In genomic region chr14:22824711-22825359, GRCh38 we compare ENCODE assay signal across 8 cellular contexts. TPM values are rescaled to one million over a fixed set of nuclear protein-coding genes. Genes with fewer than 3 reads are reported as not detected.
DNase-seq lines count a peak whose midpoint lies in the region; ATAC-seq and TF ChIP-seq lines count a peak whose summit lies in the region.

No MANE protein-coding gene starts in this region.

- DNase-seq in Karpas-422: no peak
- DNase-seq in amniotic stem cell (lab: John Stamatoyannopoulos, UW): peak; percentile 60
- peak in 3 of 9 donors; percentile 12 to 22 (median 20) for DNase-seq in naive thymus-derived CD4-positive, alpha-beta T cell
- DNase-seq in midbrain (lab: John Stamatoyannopoulos, UW): no peak
- DNase-seq in stimulated activated CD4-positive, alpha-beta T cell treated with anti-CD3 and anti-CD28 coated beads, Interleukin-12 subunit alpha, Interleukin-12 subunit beta, amount 100 ng/mL, for 4 hours: no peak
- no peak for DNase-seq in heart left ventricle

- H3K36me3 Mint-ChIP-seq in naive thymus-derived CD4-positive, alpha-beta T cell: peaks cover 0 to 9% (median 0%) of the 10 kb centered on the region in 5 donors

- peaks cover 35% of the 10 kb centered on the region for H3F3A ChIP-seq in DOHH2 (ENCODE audit: control insufficient read depth, insufficient read depth)

- CTCF ChIA-PET in naive thymus-derived CD4-positive, alpha-beta T cell (lab: Charles Lee): interaction anchor here (0.7 to 7.7 kb wide), 8 partner anchors 10 to 254 kb away, joined by 3 to 143 read pairs (median 4); partner anchors contain the start of gene RBM23

- POLR2A ChIA-PET in naive thymus-derived CD4-positive, alpha-beta T cell (lab: Charles Lee): interaction anchor here (0.7 to 5.0 kb wide), 8 partner anchors 30 to 938 kb away, joined by 3 to 18 read pairs (median 6); partner anchors contain the start of genes LRP10, OXA1L and REM2

- no peaks in the 10 kb centered on the region for H3K27me3 ChIP-seq in DOHH2 (ENCODE audit: control insufficient read depth, low read length)
- no peaks in the 10 kb centered on the region for H3K27me3 ChIP-seq in Karpas-422 (ENCODE audit: low read length)
- H3K27me3 ChIP-seq in naive thymus-derived CD4-positive, alpha-beta T cell (ENCODE audit: control insufficient read depth in 2 of 2, insufficient read depth in 2 of 2, low read length in 2 of 2): no peaks in the 10 kb centered on the region
- H3K27me3 ChIP-seq in heart left ventricle: no peaks in the 10 kb centered on the region

- H3K4me3 Mint-ChIP-seq in naive thymus-derived CD4-positive, alpha-beta T cell: peak overlapping the region in 7 of 10 donors; percentile 25 to 54 (median 37)

- TF ChIP-seq CTCF in DOHH2 (IDR thresholded peaks at IDR 0.05; ENCODE audit: low read depth, low read length, poor library complexity, severe bottlenecking) (no peak), heart left ventricle (IDR thresholded peaks at IDR 0.05) (no peak)

- 0 out of 2 replicates have a peak overlapping the region, but pooled peaks have one; percentile 15 for H3K9ac ChIP-seq in Karpas-422 (ENCODE audit: low read length)

- H3K4me1 ChIP-seq in DOHH2 (ENCODE audit: control insufficient read depth, low read length) (peaks cover 80% of the 10 kb centered on the region), Karpas-422 (ENCODE audit: low read length) (peaks cover 28% of the 10 kb centered on the region), heart left ventricle (peaks cover 0 to 40% (median 11%) of the 10 kb centered on the region in 12 donors)
- peaks cover 5 to 23% of the 10 kb centered on the region in 2 donors for H3K4me1 ChIP-seq in naive thymus-derived CD4-positive, alpha-beta T cell (ENCODE audit: control insufficient read depth in 2 of 2, insufficient read depth in 2 of 2, low read length in 2 of 2)

- H4K20me1 ChIP-seq in DOHH2 (ENCODE audit: control insufficient read depth, insufficient read depth, low read depth, low read length) (no peaks in the 10 kb centered on the region), Karpas-422 (ENCODE audit: insufficient read depth, low read depth, low read length) (no peaks in the 10 kb centered on the region)

- peaks cover 1% of the 10 kb centered on the region for H3K36me3 ChIP-seq in DOHH2 (ENCODE audit: control insufficient read depth, low read length)
- H3K36me3 ChIP-seq in Karpas-422 (ENCODE audit: insufficient read depth, low read length): no peaks in the 10 kb centered on the region
- peaks cover 0 to 2% (median 0%) of the 10 kb centered on the region in 3 experiments for H3K36me3 ChIP-seq in naive thymus-derived CD4-positive, alpha-beta T cell (ENCODE audit: control insufficient read depth in 2 of 3, insufficient read depth in 3 of 3, low read length in 3 of 3)
- H3K36me3 ChIP-seq in heart left ventricle: no peaks in the 10 kb centered on the region

- H3K27ac Mint-ChIP-seq in naive thymus-derived CD4-positive, alpha-beta T cell: peak overlapping the region in 3 of 9 donors; percentile 52 to 69 (median 62)

- H3K27me3 Mint-ChIP-seq in naive thymus-derived CD4-positive, alpha-beta T cell: peaks cover 0 to 18% (median 4%) of the 10 kb centered on the region in 5 donors

- no peak for TF ChIP-seq POLR2A in heart left ventricle (IDR thresholded peaks at IDR 0.05)

- peaks cover 10 to 35% (median 30%) of the 10 kb centered on the region in 7 donors for H3K4me1 Mint-ChIP-seq in naive thymus-derived CD4-positive, alpha-beta T cell

- H3K4me2 ChIP-seq in DOHH2 (ENCODE audit: low read length) (peak overlapping the region; percentile 92), Karpas-422 (ENCODE audit: low read depth, low read length, poor library complexity, severe bottlenecking) (peak overlapping the region; percentile 10)

- peak overlapping the region; percentile 59 for H3K27ac ChIP-seq in DOHH2 (ENCODE audit: low read depth, low read length)
- no peak overlapping the region for H3K27ac ChIP-seq in Karpas-422 (ENCODE audit: low read length)
- no peak overlapping the region for H3K27ac ChIP-seq in naive thymus-derived CD4-positive, alpha-beta T cell (ENCODE audit: low read depth, low read length)
- no peak overlapping the region for H3K27ac ChIP-seq in heart left ventricle

- H3K9me3 ChIP-seq in DOHH2 (ENCODE audit: control insufficient read depth, insufficient read depth, low read length) (no peaks in the 10 kb centered on the region), Karpas-422 (ENCODE audit: low read length) (no peaks in the 10 kb centered on the region), heart left ventricle (no peaks in the 10 kb centered on the region)
- no peaks in the 10 kb centered on the region for H3K9me3 ChIP-seq in naive thymus-derived CD4-positive, alpha-beta T cell (ENCODE audit: control insufficient read depth in 2 of 3, low read length in 3 of 3)

- H3K9me2 ChIP-seq in DOHH2 (replicated peaks; ENCODE audit: control insufficient read depth, low read length) (no peaks in the 10 kb centered on the region), Karpas-422 (replicated peaks; ENCODE audit: insufficient read depth, low read length) (no peaks in the 10 kb centered on the region)

- H3K79me2 ChIP-seq in DOHH2 (ENCODE audit: control insufficient read depth, low read length): peaks cover 6% of the 10 kb centered on the region
- peaks cover 1% of the 10 kb centered on the region for H3K79me2 ChIP-seq in Karpas-422 (ENCODE audit: low read length)

- H3K9me3 Mint-ChIP-seq in naive thymus-derived CD4-positive, alpha-beta T cell: peaks cover 0 to 4% (median 0%) of the 10 kb centered on the region in 11 donors

- H3K4me3 ChIP-seq in DOHH2 (ENCODE audit: low read length) (peak overlapping the region; percentile 57), Karpas-422 (ENCODE audit: low read length) (no peak overlapping the region), heart left ventricle (no peak overlapping the region)
- H3K4me3 ChIP-seq in naive thymus-derived CD4-positive, alpha-beta T cell (ENCODE audit: low read length): no peak overlapping the region

- ATAC-seq in naive thymus-derived CD4-positive, alpha-beta T cell: no peak
- ATAC-seq in heart left ventricle: no peak
- ATAC-seq in HG03175 (IDR thresholded peaks at IDR 0.05; ENCODE audit: unreplicated experiment): no peak

- 54 to 57% (median 55%) methylated on average over 8 of the region's 8 CpGs for WGBS in heart left ventricle, 4 donors

- peak overlapping the region; percentile 44 for H2AFZ ChIP-seq in Karpas-422 (ENCODE audit: low read length)

- intact Hi-C loops in naive thymus-derived CD4-positive, alpha-beta T cell (cut with micrococcal nuclease): loop anchor here (5.0 to 10.0 kb wide), 4 partner anchors 62 to 238 kb away; partner anchors contain the start of genes CDH24 (in 1 of the 2) and DAD1 (in 1 of the 2)
- intact Hi-C loops in heart left ventricle (cut with DNase I): loop anchor here in 7 of 10 donors (5.0 to 10.0 kb wide), 5 partner anchors 80 to 440 kb away; no protein-coding TSS in a partner anchor

RNA-seq across cellular contexts. Expression of gene MRPL52, which starts 4.9 kb away (rescaled TPM):
- total RNA-seq in Karpas-422 (2014; rRNA removed; shearing (Covaris generic); ENCODE audit: low replicate concordance): 71.3 and 107 TPM in 2 replicates
- 100 to 1,000 TPM in 1 of 5 experiments, 10 to 100 TPM in 4; 32.9 to 118 (median 48.2) TPM for total RNA-seq in naive thymus-derived CD4-positive, alpha-beta T cell
- polyA plus RNA-seq in naive thymus-derived CD4-positive, alpha-beta T cell: 100 to 1,000 TPM; 169 to 189 TPM
- 100 to 1,000 TPM in 5 of 9 donors, 10 to 100 TPM in 4; 80.4 to 185 (median 107) TPM for total RNA-seq in heart left ventricle
- 100 to 1,000 TPM in 1 of 2 donors, 10 to 100 TPM in 1; 83.4 to 177 TPM for polyA plus RNA-seq in heart left ventricle

RNA-seq across cellular contexts. Expression of gene SLC7A7, which starts 9.6 kb away (rescaled TPM):
- 1.9 and 3.5 TPM in 2 replicates for total RNA-seq in Karpas-422 (2014; rRNA removed; shearing (Covaris generic); ENCODE audit: low replicate concordance)
- 10 to 100 TPM in 1 of 5 experiments, 1 to 10 TPM in 4; 1.1 to 71.1 (median 2.7) TPM for total RNA-seq in naive thymus-derived CD4-positive, alpha-beta T cell
- polyA plus RNA-seq in naive thymus-derived CD4-positive, alpha-beta T cell: 1 to 10 TPM; 1.1 to 1.4 TPM
- 10 to 100 TPM in 2 of 9 donors, 1 to 10 TPM in 7; 1.8 to 28.0 (median 3.8) TPM for total RNA-seq in heart left ventricle
- polyA plus RNA-seq in heart left ventricle: 1 to 10 TPM; 1.3 to 4.0 TPM

RNA-seq across cellular contexts. Expression of gene MMP14, which starts 11.6 kb away (rescaled TPM):
- 0.72 and 1.9 TPM in 2 replicates for total RNA-seq in Karpas-422 (2014; rRNA removed; shearing (Covaris generic); ENCODE audit: low replicate concordance)
- 1 to 10 TPM; 1.8 to 6.6 (median 2.0) TPM for total RNA-seq in naive thymus-derived CD4-positive, alpha-beta T cell
- polyA plus RNA-seq in naive thymus-derived CD4-positive, alpha-beta T cell: not detected
- total RNA-seq in heart left ventricle: 10 to 100 TPM; 14.0 to 90.6 (median 24.8) TPM
- polyA plus RNA-seq in heart left ventricle: 10 to 100 TPM; 18.9 to 25.7 TPM

RNA-seq across cellular contexts. Expression of gene LRP10, which starts 46.7 kb away (rescaled TPM):
- total RNA-seq in Karpas-422 (2014; rRNA removed; shearing (Covaris generic); ENCODE audit: low replicate concordance): 34.3 and 43.1 TPM in 2 replicates
- total RNA-seq in naive thymus-derived CD4-positive, alpha-beta T cell: 10 to 100 TPM; 55.5 to 76.1 (median 72.3) TPM
- 100 to 1,000 TPM in 1 of 2 donors, 10 to 100 TPM in 1; 68.0 to 103 TPM for polyA plus RNA-seq in naive thymus-derived CD4-positive, alpha-beta T cell
- total RNA-seq in heart left ventricle: 100 to 1,000 TPM in 3 of 9 donors, 10 to 100 TPM in 6; 47.9 to 128 (median 64.5) TPM
- polyA plus RNA-seq in heart left ventricle: 10 to 100 TPM; 11.0 to 99.9 TPM

RNA-seq across cellular contexts. Expression of gene REM2, which starts 58.2 kb away (rescaled TPM):
- total RNA-seq in Karpas-422 (2014; rRNA removed; shearing (Covaris generic); ENCODE audit: low replicate concordance): 0.51 TPM in 1 of 2 replicates, not detected in the other
- total RNA-seq in naive thymus-derived CD4-positive, alpha-beta T cell: 1 to 10 TPM in 4 of 5 experiments, under 1 TPM in 1; 0.97 to 8.6 (median 5.4) TPM
- polyA plus RNA-seq in naive thymus-derived CD4-positive, alpha-beta T cell: 1 to 10 TPM in 1 of 2 donors, under 1 TPM in 1; 0.58 to 1.4 TPM
- total RNA-seq in heart left ventricle: under 1 TPM in 1 of 9 donors, not detected in 8; 0.21 TPM
- under 1 TPM in 1 of 2 donors, not detected in 1; 0.06 TPM for polyA plus RNA-seq in heart left ventricle
